Comparison of ENCODE assay signal across 1 cellular context in the genomic region with DNA sequence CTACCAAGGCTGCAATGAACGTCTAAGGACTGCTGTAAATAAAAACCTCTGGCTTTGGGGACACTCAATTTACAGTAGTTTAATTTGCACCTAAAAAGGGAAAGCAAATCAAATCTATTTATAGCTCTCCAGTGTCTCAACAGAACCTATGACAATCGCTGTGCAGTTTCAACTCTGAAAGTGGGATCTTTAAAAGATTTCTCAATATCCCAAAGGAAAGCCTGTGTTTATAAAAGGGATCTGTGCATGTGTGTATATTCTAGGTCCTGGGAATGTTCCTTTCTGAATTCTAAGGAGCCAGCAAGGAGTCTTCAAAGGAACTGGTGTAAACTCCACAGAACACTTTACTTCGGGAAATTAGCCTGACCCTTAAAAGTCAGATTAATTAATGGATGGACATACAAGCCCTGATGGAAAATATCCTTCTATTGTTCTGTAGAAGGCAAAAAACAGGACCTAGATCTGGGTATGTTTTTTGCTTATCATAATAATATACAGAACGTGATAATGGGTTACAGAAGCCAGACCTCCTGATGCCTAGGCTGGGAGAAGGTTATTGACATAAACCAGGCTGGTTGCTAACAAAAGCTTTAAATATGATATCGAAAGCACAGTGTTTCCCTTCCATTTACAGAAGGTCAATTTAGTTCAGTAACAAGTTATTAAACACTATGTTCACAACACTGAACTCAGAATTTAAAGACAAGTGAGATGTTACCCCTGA.
TF ChIP-seq lines count a peak whose summit lies in the region.

No MANE protein-coding gene starts in this region.

TF ChIP-seq in GM23338, 12 proteins besides CTCF, POLR2A, EP300 and RAD21 (continued from another document):
- TF ChIP-seq, protein P1, sequence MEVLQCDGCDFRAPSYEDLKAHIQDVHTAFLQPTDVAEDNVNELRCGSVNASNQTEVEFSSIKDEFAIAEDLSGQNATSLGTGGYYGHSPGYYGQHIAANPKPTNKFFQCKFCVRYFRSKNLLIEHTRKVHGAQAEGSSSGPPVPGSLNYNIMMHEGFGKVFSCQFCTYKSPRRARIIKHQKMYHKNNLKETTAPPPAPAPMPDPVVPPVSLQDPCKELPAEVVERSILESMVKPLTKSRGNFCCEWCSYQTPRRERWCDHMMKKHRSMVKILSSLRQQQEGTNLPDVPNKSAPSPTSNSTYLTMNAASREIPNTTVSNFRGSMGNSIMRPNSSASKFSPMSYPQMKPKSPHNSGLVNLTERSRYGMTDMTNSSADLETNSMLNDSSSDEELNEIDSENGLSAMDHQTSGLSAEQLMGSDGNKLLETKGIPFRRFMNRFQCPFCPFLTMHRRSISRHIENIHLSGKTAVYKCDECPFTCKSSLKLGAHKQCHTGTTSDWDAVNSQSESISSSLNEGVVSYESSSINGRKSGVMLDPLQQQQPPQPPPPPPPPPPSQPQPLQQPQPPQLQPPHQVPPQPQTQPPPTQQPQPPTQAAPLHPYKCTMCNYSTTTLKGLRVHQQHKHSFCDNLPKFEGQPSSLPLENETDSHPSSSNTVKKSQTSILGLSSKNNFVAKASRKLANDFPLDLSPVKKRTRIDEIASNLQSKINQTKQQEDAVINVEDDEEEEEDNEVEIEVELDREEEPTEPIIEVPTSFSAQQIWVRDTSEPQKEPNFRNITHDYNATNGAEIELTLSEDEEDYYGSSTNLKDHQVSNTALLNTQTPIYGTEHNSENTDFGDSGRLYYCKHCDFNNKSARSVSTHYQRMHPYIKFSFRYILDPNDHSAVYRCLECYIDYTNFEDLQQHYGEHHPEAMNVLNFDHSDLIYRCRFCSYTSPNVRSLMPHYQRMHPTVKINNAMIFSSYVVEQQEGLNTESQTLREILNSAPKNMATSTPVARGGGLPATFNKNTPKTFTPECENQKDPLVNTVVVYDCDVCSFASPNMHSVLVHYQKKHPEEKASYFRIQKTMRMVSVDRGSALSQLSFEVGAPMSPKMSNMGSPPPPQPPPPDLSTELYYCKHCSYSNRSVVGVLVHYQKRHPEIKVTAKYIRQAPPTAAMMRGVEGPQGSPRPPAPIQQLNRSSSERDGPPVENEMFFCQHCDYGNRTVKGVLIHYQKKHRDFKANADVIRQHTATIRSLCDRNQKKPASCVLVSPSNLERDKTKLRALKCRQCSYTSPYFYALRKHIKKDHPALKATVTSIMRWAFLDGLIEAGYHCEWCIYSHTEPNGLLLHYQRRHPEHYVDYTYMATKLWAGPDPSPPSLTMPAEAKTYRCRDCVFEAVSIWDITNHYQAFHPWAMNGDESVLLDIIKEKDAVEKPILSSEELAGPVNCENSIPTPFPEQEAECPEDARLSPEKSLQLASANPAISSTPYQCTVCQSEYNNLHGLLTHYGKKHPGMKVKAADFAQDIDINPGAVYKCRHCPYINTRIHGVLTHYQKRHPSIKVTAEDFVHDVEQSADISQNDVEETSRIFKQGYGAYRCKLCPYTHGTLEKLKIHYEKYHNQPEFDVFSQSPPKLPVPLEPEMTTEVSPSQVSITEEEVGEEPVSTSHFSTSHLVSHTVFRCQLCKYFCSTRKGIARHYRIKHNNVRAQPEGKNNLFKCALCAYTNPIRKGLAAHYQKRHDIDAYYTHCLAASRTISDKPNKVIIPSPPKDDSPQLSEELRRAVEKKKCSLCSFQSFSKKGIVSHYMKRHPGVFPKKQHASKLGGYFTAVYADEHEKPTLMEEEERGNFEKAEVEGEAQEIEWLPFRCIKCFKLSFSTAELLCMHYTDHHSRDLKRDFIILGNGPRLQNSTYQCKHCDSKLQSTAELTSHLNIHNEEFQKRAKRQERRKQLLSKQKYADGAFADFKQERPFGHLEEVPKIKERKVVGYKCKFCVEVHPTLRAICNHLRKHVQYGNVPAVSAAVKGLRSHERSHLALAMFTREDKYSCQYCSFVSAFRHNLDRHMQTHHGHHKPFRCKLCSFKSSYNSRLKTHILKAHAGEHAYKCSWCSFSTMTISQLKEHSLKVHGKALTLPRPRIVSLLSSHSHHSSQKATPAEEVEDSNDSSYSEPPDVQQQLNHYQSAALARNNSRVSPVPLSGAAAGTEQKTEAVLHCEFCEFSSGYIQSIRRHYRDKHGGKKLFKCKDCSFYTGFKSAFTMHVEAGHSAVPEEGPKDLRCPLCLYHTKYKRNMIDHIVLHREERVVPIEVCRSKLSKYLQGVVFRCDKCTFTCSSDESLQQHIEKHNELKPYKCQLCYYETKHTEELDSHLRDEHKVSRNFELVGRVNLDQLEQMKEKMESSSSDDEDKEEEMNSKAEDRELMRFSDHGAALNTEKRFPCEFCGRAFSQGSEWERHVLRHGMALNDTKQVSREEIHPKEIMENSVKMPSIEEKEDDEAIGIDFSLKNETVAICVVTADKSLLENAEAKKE (CRISPR knock-in tag; IDR thresholded peaks at IDR 0.05) = no peak
- no peak for TF ChIP-seq ZNF114 (CRISPR knock-in tag; IDR thresholded peaks at IDR 0.05)
- no peak for TF ChIP-seq POLR2AphosphoS5 (IDR thresholded peaks at IDR 0.05; ENCODE audit: low read depth)
- no peak for TF ChIP-seq JUNB (IDR thresholded peaks at IDR 0.05; ENCODE audit: unreplicated experiment)
- TF ChIP-seq ZNF331 (CRISPR knock-in tag; IDR thresholded peaks at IDR 0.05; ENCODE audit: low read depth) = no peak
- no peak for TF ChIP-seq STAT1 (IDR thresholded peaks at IDR 0.05; ENCODE audit: unreplicated experiment)
- no peak for TF ChIP-seq NANOG (IDR thresholded peaks at IDR 0.05; ENCODE audit: borderline replicate concordance)
